ENCODE assay signal across 14 cellular contexts in genomic region chr3:38582316-38582715, GRCh38.
"Had no signal": no experiment of that assay in that cellular context is flagged by ENCODE, and none has a peak within 500 bp of the region (broad histone marks: within the 10 kb centered on the region; RNA-seq: fewer than 3 reads in every experiment).

No MANE protein-coding gene starts in this region.

- H3K27me3 Mint-ChIP-seq: activated naive CD8-positive, alpha-beta T cell treated with anti-CD3 and anti-CD28 coated beads, Interleukin-2, amount 50 U/mL, for 24 hours; stimulated activated memory B cell treated with anti-CD40 and anti-IgM and Interleukin-4, amounts not matched to agents 10 μg/mL and 1 μg/mL and 100 μg/mL, for 72 hours had no signal

- H3K27ac Mint-ChIP-seq: activated naive CD8-positive, alpha-beta T cell treated with anti-CD3 and anti-CD28 coated beads, Interleukin-2, amount 50 U/mL, for 24 hours; stimulated activated memory B cell treated with anti-CD40 and anti-IgM and Interleukin-4, amounts not matched to agents 10 μg/mL and 1 μg/mL and 100 μg/mL, for 72 hours had no signal

- H3K27ac ChIP-seq: pancreas, sigmoid colon, tibial artery had no signal

- H3K9me3 ChIP-seq: pancreas, sigmoid colon, tibial artery had no signal

- H3K4me1 ChIP-seq: pancreas, sigmoid colon, tibial artery had no signal

- H3K36me3 ChIP-seq: pancreas, sigmoid colon had no signal

- DNase-seq: activated CD4-positive, alpha-beta T cell treated with anti-CD3 and anti-CD28 coated beads, Interleukin-2, amount 50 U/mL, for 48 hours; activated naive CD4-positive, alpha-beta T cell; activated naive CD8-positive, alpha-beta T cell treated with anti-CD3 and anti-CD28 coated beads, Interleukin-2, amount 50 U/mL, for 24 hours; erythroblast; hippocampal formation; kidney glomerular epithelial cell; pancreas; SHP77 treated with DMSO at 0.1 percent for 48 hours; sigmoid colon; stimulated activated CD4-positive, alpha-beta T cell treated with anti-CD3 and anti-CD28 coated beads, Interleukin-1b, Interleukin-23, amount 100 ng/mL, for 48 hours; T-helper 1 cell; T1000 had no signal

- H3K4me3 ChIP-seq: pancreas, sigmoid colon, tibial artery had no signal

- H3K4me1 Mint-ChIP-seq: activated naive CD8-positive, alpha-beta T cell treated with anti-CD3 and anti-CD28 coated beads, Interleukin-2, amount 50 U/mL, for 24 hours had no signal

- H3K36me3 Mint-ChIP-seq: stimulated activated memory B cell treated with anti-CD40 and anti-IgM and Interleukin-4, amounts not matched to agents 10 μg/mL and 1 μg/mL and 100 μg/mL, for 72 hours had no signal

- H3K9me3 Mint-ChIP-seq: activated naive CD8-positive, alpha-beta T cell treated with anti-CD3 and anti-CD28 coated beads, Interleukin-2, amount 50 U/mL, for 24 hours; stimulated activated memory B cell treated with anti-CD40 and anti-IgM and Interleukin-4, amounts not matched to agents 10 μg/mL and 1 μg/mL and 100 μg/mL, for 72 hours had no signal

- ATAC-seq: activated naive CD8-positive, alpha-beta T cell treated with anti-CD3 and anti-CD28 coated beads, Interleukin-2, amount 50 U/mL, for 24 hours; pancreas; stimulated activated memory B cell treated with anti-CD40 and anti-IgM and Interleukin-4, amounts not matched to agents 10 μg/mL and 1 μg/mL and 100 μg/mL, for 72 hours had no signal

- H3K4me3 Mint-ChIP-seq: activated naive CD8-positive, alpha-beta T cell treated with anti-CD3 and anti-CD28 coated beads, Interleukin-2, amount 50 U/mL, for 24 hours; stimulated activated memory B cell treated with anti-CD40 and anti-IgM and Interleukin-4, amounts not matched to agents 10 μg/mL and 1 μg/mL and 100 μg/mL, for 72 hours had no signal

- H3K27me3 ChIP-seq: pancreas, sigmoid colon, tibial artery had no signal
